In the genomic region with DNA sequence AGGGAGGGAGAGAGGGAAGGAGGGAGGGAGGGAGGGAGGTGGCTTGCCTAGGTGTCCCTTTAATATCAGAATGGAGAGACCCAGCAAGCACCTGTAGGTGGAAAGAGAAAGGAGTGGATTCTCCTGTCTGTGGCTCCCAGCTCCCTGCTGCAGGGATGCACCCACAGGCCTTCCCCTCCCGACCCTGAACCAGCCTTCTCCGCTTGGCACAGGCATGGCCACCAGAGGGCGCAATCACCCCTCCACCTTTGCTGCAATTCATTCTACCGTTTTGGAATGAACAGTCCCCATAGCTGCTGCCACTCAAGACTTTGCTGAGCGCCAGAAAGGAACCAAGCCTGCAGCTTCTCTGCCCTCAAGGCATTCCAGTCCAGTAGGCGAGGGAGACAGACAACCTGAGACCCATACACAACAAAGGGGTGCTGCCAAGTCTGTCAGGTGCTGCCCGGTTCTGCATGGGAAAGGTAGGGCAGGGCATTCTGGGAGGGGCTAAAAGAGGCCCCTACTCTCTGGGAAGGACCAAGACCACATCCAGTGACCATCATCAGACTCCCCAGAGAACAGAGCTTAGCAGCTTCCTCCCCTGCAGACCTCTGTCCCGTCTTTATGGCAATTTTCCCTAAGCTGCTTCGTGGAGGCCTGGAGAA, we compare ENCODE assay signal across 8 cellular contexts. TPM values are rescaled to one million over a fixed set of nuclear protein-coding genes. Genes with fewer than 3 reads are reported as not detected.
DNase-seq lines count a peak whose midpoint lies in the region; ATAC-seq and TF ChIP-seq lines count a peak whose summit lies in the region.

No MANE protein-coding gene starts in this region.

- H3K27ac ChIP-seq in CD4-positive, CD25-positive, alpha-beta regulatory T cell (ENCODE audit: insufficient read depth, low read length, poor library complexity, severe bottlenecking): no peak overlapping the region
- no peak overlapping the region for H3K27ac ChIP-seq in WERI-Rb-1

- H3K36me3 Mint-ChIP-seq in CD4-positive, CD25-positive, alpha-beta regulatory T cell: peaks cover 4% of the 10 kb centered on the region
- H3K36me3 Mint-ChIP-seq in brain: peaks cover 9% of the 10 kb centered on the region
- H3K36me3 Mint-ChIP-seq in immature natural killer cell: peaks cover 2 to 9% (median 6%) of the 10 kb centered on the region in 3 donors

- no peaks in the 10 kb centered on the region for H3K27me3 Mint-ChIP-seq in CD4-positive, CD25-positive, alpha-beta regulatory T cell
- H3K27me3 Mint-ChIP-seq in brain (peaks cover 10% of the 10 kb centered on the region), immature natural killer cell (ENCODE audit: low read depth in 3 of 3) (peaks cover 0 to 5% (median 1%) of the 10 kb centered on the region in 3 donors)

- peaks cover 81% of the 10 kb centered on the region for H3K4me1 ChIP-seq in CD4-positive, CD25-positive, alpha-beta regulatory T cell (ENCODE audit: control insufficient read depth, insufficient read depth, low read length, poor library complexity, severe bottlenecking)

- ATAC-seq in CD4-positive, CD25-positive, alpha-beta regulatory T cell (ENCODE audit: low read depth in 2 of 2): peak; percentile 59 to 63
- no peak for ATAC-seq in GM21423 (IDR thresholded peaks at IDR 0.05; ENCODE audit: unreplicated experiment)

- TF ChIP-seq CTCF in WERI-Rb-1 (IDR thresholded peaks at IDR 0.05; ENCODE audit: low read depth, low read length): peak; percentile 88
- peak; percentile 73 to 82 for TF ChIP-seq CTCF in brain (conservative IDR thresholded peaks at IDR 0.05)

- peak overlapping the region; percentile 65 to 80 (median 73) for H3K27ac Mint-ChIP-seq in CD4-positive, CD25-positive, alpha-beta regulatory T cell
- H3K27ac Mint-ChIP-seq in brain (peak overlapping the region in 1 of 5 experiments; percentile 96), immature natural killer cell (peak overlapping the region in 3 of 6 donors; percentile 24 to 56 (median 40))

- H3K9me3 ChIP-seq in CD4-positive, CD25-positive, alpha-beta regulatory T cell (ENCODE audit: control insufficient read depth in 2 of 2, low read length in 2 of 2): no peaks in the 10 kb centered on the region
- no peaks in the 10 kb centered on the region for H3K9me3 ChIP-seq in WERI-Rb-1 (ENCODE audit: severe bottlenecking)

- H3K27me3 ChIP-seq in CD4-positive, CD25-positive, alpha-beta regulatory T cell (ENCODE audit: control insufficient read depth, insufficient read depth, low read length): no peaks in the 10 kb centered on the region
- no peaks in the 10 kb centered on the region for H3K27me3 ChIP-seq in H7 (ENCODE audit: control insufficient read depth, insufficient read depth, low read length)
- H3K27me3 ChIP-seq in WERI-Rb-1 (ENCODE audit: insufficient read depth, low read depth, severe bottlenecking): no peaks in the 10 kb centered on the region

- peaks cover under 1% of the 10 kb centered on the region for H3K36me3 ChIP-seq in CD4-positive, CD25-positive, alpha-beta regulatory T cell (ENCODE audit: control insufficient read depth, insufficient read depth, low read length)
- H3K36me3 ChIP-seq in H7 (replicated peaks; ENCODE audit: control insufficient read depth, insufficient read depth, low read length) (no peaks in the 10 kb centered on the region), WERI-Rb-1 (no peaks in the 10 kb centered on the region)

- H3K9me3 Mint-ChIP-seq in CD4-positive, CD25-positive, alpha-beta regulatory T cell: peaks cover 0 to 1% (median 0%) of the 10 kb centered on the region in 7 donors
- H3K9me3 Mint-ChIP-seq in brain (no peaks in the 10 kb centered on the region), immature natural killer cell (no peaks in the 10 kb centered on the region)

- H3K4me1 Mint-ChIP-seq in CD4-positive, CD25-positive, alpha-beta regulatory T cell: peaks cover 17 to 90% (median 52%) of the 10 kb centered on the region in 4 donors
- peaks cover 25% of the 10 kb centered on the region for H3K4me1 Mint-ChIP-seq in brain
- H3K4me1 Mint-ChIP-seq in immature natural killer cell: peaks cover 39 to 43% of the 10 kb centered on the region in 2 donors

- H3K4me3 ChIP-seq in CD4-positive, CD25-positive, alpha-beta regulatory T cell (ENCODE audit: low read depth, low read length): no peak overlapping the region
- H3K4me3 ChIP-seq in H7 (ENCODE audit: insufficient read depth, low read depth, low read length): no peak overlapping the region
- no peak overlapping the region for H3K4me3 ChIP-seq in WERI-Rb-1 (ENCODE audit: low read depth, low read length)

- H3K4me3 Mint-ChIP-seq in CD4-positive, CD25-positive, alpha-beta regulatory T cell: peak overlapping the region; percentile 66 to 96 (median 82)
- H3K4me3 Mint-ChIP-seq in brain (peak overlapping the region in 1 of 5 experiments; percentile 32), immature natural killer cell (peak overlapping the region in 3 of 5 donors; percentile 27 to 38 (median 33))

- peak; percentile 70 to 87 (median 83) for DNase-seq in CD4-positive, CD25-positive, alpha-beta regulatory T cell
- peak; percentile 95 for DNase-seq in H7
- peak; percentile 24 for DNase-seq in NCI-H2171 (lab: John Stamatoyannopoulos, UW)
- DNase-seq in WERI-Rb-1: peak; percentile 76
- DNase-seq in immature natural killer cell: peak; percentile 71 to 78 (median 76)
- peak; percentile 93 for DNase-seq in stimulated activated CD4-positive, alpha-beta T cell treated with anti-CD3 and anti-CD28 coated beads, Interleukin-15, amount 100 ng/mL, for 24 hours

RNA-seq across cellular contexts. Expression of gene TLR9, which starts 4.9 kb away (rescaled TPM):
- total RNA-seq in CD4-positive, CD25-positive, alpha-beta regulatory T cell: 0.27 TPM
- polyA plus RNA-seq in CD4-positive, CD25-positive, alpha-beta regulatory T cell: under 1 TPM in 1 of 4 donors, not detected in 3; 0.16 TPM
- total RNA-seq in H7 (2014; rRNA removed; shearing (Covaris generic)): not detected in 2 replicates
- 0.19 TPM for polyA plus RNA-seq in brain (ENCODE audit: insufficient read depth, low read depth, low replicate concordance)
- polyA plus RNA-seq in immature natural killer cell: not detected

RNA-seq across cellular contexts. Expression of gene TWF2, which starts 18.5 kb away (rescaled TPM):
- total RNA-seq in CD4-positive, CD25-positive, alpha-beta regulatory T cell: 62.4 TPM
- 100 to 1,000 TPM; 116 to 142 (median 131) TPM for polyA plus RNA-seq in CD4-positive, CD25-positive, alpha-beta regulatory T cell
- 85.8 and 99.0 TPM in 2 replicates for total RNA-seq in H7 (2014; rRNA removed; shearing (Covaris generic))
- 49.4 TPM for polyA plus RNA-seq in brain (ENCODE audit: insufficient read depth, low read depth, low replicate concordance)
- polyA plus RNA-seq in immature natural killer cell: 100 to 1,000 TPM in 2 of 3 donors, 10 to 100 TPM in 1; 96.4 to 159 (median 143) TPM

RNA-seq across cellular contexts. Expression of gene ALAS1, which starts 22.5 kb away (rescaled TPM):
- 17.1 TPM for total RNA-seq in CD4-positive, CD25-positive, alpha-beta regulatory T cell
- 10 to 100 TPM; 22.4 to 41.4 (median 34.2) TPM for polyA plus RNA-seq in CD4-positive, CD25-positive, alpha-beta regulatory T cell
- total RNA-seq in H7 (2014; rRNA removed; shearing (Covaris generic)): 63.8 and 86.9 TPM in 2 replicates
- polyA plus RNA-seq in brain (ENCODE audit: insufficient read depth, low read depth, low replicate concordance) (54.8 TPM), immature natural killer cell (10 to 100 TPM; 18.0 to 37.0 (median 27.4) TPM)

RNA-seq across cellular contexts. Expression of gene PPM1M, which starts 25.1 kb away (rescaled TPM):
- 80.7 TPM for total RNA-seq in CD4-positive, CD25-positive, alpha-beta regulatory T cell
- 100 to 1,000 TPM in 1 of 4 donors, 10 to 100 TPM in 3; 55.5 to 104 (median 74.9) TPM for polyA plus RNA-seq in CD4-positive, CD25-positive, alpha-beta regulatory T cell
- total RNA-seq in H7 (2014; rRNA removed; shearing (Covaris generic)): 2.9 and 4.5 TPM in 2 replicates
- 15.2 TPM for polyA plus RNA-seq in brain (ENCODE audit: insufficient read depth, low read depth, low replicate concordance)
- polyA plus RNA-seq in immature natural killer cell: 10 to 100 TPM; 57.1 to 83.6 (median 66.8) TPM

RNA-seq across cellular contexts. Expression of gene WDR82, which starts 57.9 kb away (rescaled TPM):
- total RNA-seq in CD4-positive, CD25-positive, alpha-beta regulatory T cell: 116 TPM
- 100 to 1,000 TPM in 2 of 4 donors, 10 to 100 TPM in 2; 85.9 to 111 (median 103) TPM for polyA plus RNA-seq in CD4-positive, CD25-positive, alpha-beta regulatory T cell
- 60.3 and 63.8 TPM in 2 replicates for total RNA-seq in H7 (2014; rRNA removed; shearing (Covaris generic))
- polyA plus RNA-seq in brain (ENCODE audit: insufficient read depth, low read depth, low replicate concordance): 66.7 TPM
- 10 to 100 TPM; 76.9 to 99.5 (median 81.5) TPM for polyA plus RNA-seq in immature natural killer cell

Comparison
In these comparisons a context has a peak if more than half of its experiments do, and no peak if none do; other contexts are left out.
1. DNase-seq: peak in every context shown above with its lines; median percentile 95 in H7; 93 in stimulated activated CD4-positive, alpha-beta T cell treated with anti-CD3 and anti-CD28 coated beads, Interleukin-15, amount 100 ng/mL, for 24 hours; 83 in CD4-positive, CD25-positive, alpha-beta regulatory T cell; 76 in WERI-Rb-1; 76 in immature natural killer cell; 24 in NCI-H2171.